14 cellular contexts compared by ENCODE assay signal in genomic region chr17:948284-948852, GRCh38. TPM values are rescaled to one million over a fixed set of nuclear protein-coding genes. Genes with fewer than 3 reads are reported as not detected.
DNase-seq lines count a peak whose midpoint lies in the region; ATAC-seq and TF ChIP-seq lines count a peak whose summit lies in the region.
"Had no signal": no experiment of that assay in that cellular context is flagged by ENCODE, and none has a peak within 500 bp of the region (broad histone marks: within the 10 kb centered on the region; RNA-seq: fewer than 3 reads in every experiment).

No MANE protein-coding gene starts in this region.

- H3K9me3 ChIP-seq in HEK293 (ENCODE audit: control insufficient read depth, insufficient read depth, low read depth, low read length): no peaks in the 10 kb centered on the region
- H3K9me3 ChIP-seq: mucosa of descending colon had no signal

- ATAC-seq in omental fat pad (ENCODE audit: low FRiP score): no peak
- no peak for ATAC-seq in activated CD8-positive, alpha-beta T cell treated with anti-CD3 and anti-CD28 coated beads for 36 hours
- ATAC-seq in activated T-cell treated with anti-CD3 and anti-CD28 coated beads, Interleukin-2, amount 50 U/mL, for 4 hours: no peak
- ATAC-seq: mucosa of descending colon; stimulated activated memory B cell treated with anti-CD40 and anti-IgM and Interleukin-4, amounts not matched to agents 10 μg/mL and 1 μg/mL and 100 μg/mL, for 72 hours had no signal

- H3K4me3 ChIP-seq in HEK293 (ENCODE audit: low read depth, low read length): no peak overlapping the region
- no peak overlapping the region for H3K4me3 ChIP-seq in mesendoderm (ENCODE audit: low read length)
- H3K4me3 ChIP-seq: mucosa of descending colon had no signal

- H2BK15ac ChIP-seq in mesendoderm (replicated peaks; ENCODE audit: low read depth): no peak overlapping the region

- H3K4me3 Mint-ChIP-seq in activated CD8-positive, alpha-beta T cell treated with anti-CD3 and anti-CD28 coated beads for 36 hours: no peak overlapping the region
- no peak overlapping the region for H3K4me3 Mint-ChIP-seq in activated T-cell treated with anti-CD3 and anti-CD28 coated beads, Interleukin-2, amount 50 U/mL, for 4 hours
- H3K4me3 Mint-ChIP-seq: activated CD4-positive, alpha-beta memory T cell treated with anti-CD3 and anti-CD28 coated beads, Interleukin-2, amount 10 ng/mL, durations not matched to agents 7 days and 5 days; stimulated activated memory B cell treated with anti-CD40 and anti-IgM and Interleukin-4, amounts not matched to agents 10 μg/mL and 1 μg/mL and 100 μg/mL, for 72 hours had no signal

- H3K9me3 Mint-ChIP-seq in activated CD8-positive, alpha-beta T cell treated with anti-CD3 and anti-CD28 coated beads for 36 hours: no peaks in the 10 kb centered on the region
- no peaks in the 10 kb centered on the region for H3K9me3 Mint-ChIP-seq in activated T-cell treated with anti-CD3 and anti-CD28 coated beads, Interleukin-2, amount 50 U/mL, for 4 hours
- H3K9me3 Mint-ChIP-seq: activated CD4-positive, alpha-beta memory T cell treated with anti-CD3 and anti-CD28 coated beads, Interleukin-2, amount 10 ng/mL, durations not matched to agents 7 days and 5 days; stimulated activated memory B cell treated with anti-CD40 and anti-IgM and Interleukin-4, amounts not matched to agents 10 μg/mL and 1 μg/mL and 100 μg/mL, for 72 hours had no signal

- no peak overlapping the region for H3K27ac Mint-ChIP-seq in activated CD8-positive, alpha-beta T cell treated with anti-CD3 and anti-CD28 coated beads for 36 hours
- H3K27ac Mint-ChIP-seq: activated CD4-positive, alpha-beta memory T cell treated with anti-CD3 and anti-CD28 coated beads, Interleukin-2, amount 10 ng/mL, durations not matched to agents 7 days and 5 days; stimulated activated memory B cell treated with anti-CD40 and anti-IgM and Interleukin-4, amounts not matched to agents 10 μg/mL and 1 μg/mL and 100 μg/mL, for 72 hours had no signal

- POLR2A ChIA-PET in HEK293 (lab: Yijun Ruan, JAX): interaction anchor here (0.6 to 2.3 kb wide), 3 partner anchors 20 to 49 kb away, joined by 3 to 6 read pairs (median 3); no protein-coding TSS in a partner anchor
- POLR2A ChIA-PET in activated CD8-positive, alpha-beta T cell treated with anti-CD3 and anti-CD28 coated beads for 36 hours (lab: Charles Lee): no interaction called here

- H3K79me2 ChIP-seq in mesendoderm (ENCODE audit: control insufficient read depth, insufficient read depth, low read length): peaks cover 49% of the 10 kb centered on the region

- no peak for TF ChIP-seq CTCF in AG09319 (IDR thresholded peaks at IDR 0.05; ENCODE audit: low read depth, low read length)
- no peak for TF ChIP-seq CTCF in HEK293 (tag by site-specific recombination; IDR thresholded peaks at IDR 0.05)
- TF ChIP-seq CTCF in omental fat pad (IDR thresholded peaks at IDR 0.05): no peak
- TF ChIP-seq CTCF in activated CD8-positive, alpha-beta T cell treated with anti-CD3 and anti-CD28 coated beads for 36 hours (IDR thresholded peaks at IDR 0.05): no peak

- DNase-seq in AG09319 (ENCODE audit: extremely low read depth, low read depth) (peak; percentile 18), epidermal melanocyte (ENCODE audit: insufficient read length, low spot score) (peak; percentile 57), mesendoderm (peak; percentile 71), omental fat pad (ENCODE audit: low spot score) (no peak)
- DNase-seq in activated CD8-positive, alpha-beta T cell treated with anti-CD3 and anti-CD28 coated beads for 36 hours: no peak
- DNase-seq in activated T-cell treated with anti-CD3 and anti-CD28 coated beads, Interleukin-2, amount 50 U/mL, for 4 hours: no peak
- no peak for DNase-seq in activated effector memory CD4-positive, alpha-beta T cell treated with anti-CD3 and anti-CD28 coated beads, Interleukin-2, amount 50 U/mL, for 16 hours
- DNase-seq: activated CD4-positive, alpha-beta memory T cell treated with anti-CD3 and anti-CD28 coated beads, Interleukin-2, amount 10 ng/mL, durations not matched to agents 7 days and 5 days; activated effector memory CD4-positive, alpha-beta T cell treated with Interleukin-2 at 50 U/mL for 16 hours; GF-D8; mucosa of descending colon; stimulated activated CD4-positive, alpha-beta T cell treated with anti-CD3 and anti-CD28 coated beads, Interleukin-4, amount 100 ng/mL, for 24 hours had no signal

- no peak overlapping the region for H4K5ac ChIP-seq in mesendoderm (ENCODE audit: low read length)

- no peaks in the 10 kb centered on the region for H3K4me1 Mint-ChIP-seq in activated CD8-positive, alpha-beta T cell treated with anti-CD3 and anti-CD28 coated beads for 36 hours (ENCODE audit: low read depth)
- no peaks in the 10 kb centered on the region for H3K4me1 Mint-ChIP-seq in activated T-cell treated with anti-CD3 and anti-CD28 coated beads, Interleukin-2, amount 50 U/mL, for 4 hours (ENCODE audit: low read depth)
- H3K4me1 Mint-ChIP-seq: stimulated activated memory B cell treated with anti-CD40 and anti-IgM and Interleukin-4, amounts not matched to agents 10 μg/mL and 1 μg/mL and 100 μg/mL, for 72 hours had no signal

- no peak overlapping the region for H2AK5ac ChIP-seq in mesendoderm (ENCODE audit: low read length)

- no peaks in the 10 kb centered on the region for H3K36me3 Mint-ChIP-seq in activated CD8-positive, alpha-beta T cell treated with anti-CD3 and anti-CD28 coated beads for 36 hours (ENCODE audit: low read depth)
- no peaks in the 10 kb centered on the region for H3K36me3 Mint-ChIP-seq in activated T-cell treated with anti-CD3 and anti-CD28 coated beads, Interleukin-2, amount 50 U/mL, for 4 hours (ENCODE audit: insufficient read depth)
- H3K36me3 Mint-ChIP-seq: stimulated activated memory B cell treated with anti-CD40 and anti-IgM and Interleukin-4, amounts not matched to agents 10 μg/mL and 1 μg/mL and 100 μg/mL, for 72 hours had no signal

- no peak overlapping the region for H2BK120ac ChIP-seq in mesendoderm (ENCODE audit: low read depth, low read length)

- no peak overlapping the region for H3K23ac ChIP-seq in mesendoderm (ENCODE audit: low read length)

- H3K9ac ChIP-seq in mesendoderm (ENCODE audit: low read length): no peak overlapping the region

- H3K36me3 ChIP-seq in HEK293 (ENCODE audit: control insufficient read depth in 2 of 2, insufficient read depth in 1 of 2, low read length in 2 of 2) (no peaks in the 10 kb centered on the region), mesendoderm (ENCODE audit: control insufficient read depth, insufficient read depth, low read length) (no peaks in the 10 kb centered on the region)

- peaks cover 7% of the 10 kb centered on the region for H3K79me1 ChIP-seq in mesendoderm (ENCODE audit: low read length)

- no peak overlapping the region for H4K8ac ChIP-seq in mesendoderm (ENCODE audit: low read depth, low read length)

- H3K18ac ChIP-seq in mesendoderm (ENCODE audit: low read length): peak overlapping the region; percentile 39

- H3K4ac ChIP-seq in mesendoderm (ENCODE audit: low read depth, low read length): no peak overlapping the region

- CTCF ChIA-PET in HEK293 (lab: Yijun Ruan, JAX): no interaction called here
- CTCF ChIA-PET in activated CD8-positive, alpha-beta T cell treated with anti-CD3 and anti-CD28 coated beads for 36 hours (lab: Charles Lee): no interaction called here

- H3K27ac ChIP-seq in HEK293 (ENCODE audit: extremely low read depth, low read depth, low read length) (peak overlapping the region; percentile 41; the same call in 1 of the 2 replicates), mesendoderm (ENCODE audit: low read depth, low read length) (peak overlapping the region; percentile 28)

- no peak overlapping the region for H3K4me2 ChIP-seq in mesendoderm (ENCODE audit: low read length)

- H3K27me3 Mint-ChIP-seq in activated CD8-positive, alpha-beta T cell treated with anti-CD3 and anti-CD28 coated beads for 36 hours: peaks cover 11% of the 10 kb centered on the region
- H3K27me3 Mint-ChIP-seq in activated T-cell treated with anti-CD3 and anti-CD28 coated beads, Interleukin-2, amount 50 U/mL, for 4 hours (ENCODE audit: low read depth): peaks cover 18% of the 10 kb centered on the region

- no peak overlapping the region for H3K56ac ChIP-seq in mesendoderm (ENCODE audit: low read length)

- no CpG with 5 or more reads among the region's 25 CpGs for WGBS in mesendoderm (ENCODE audit: extremely low coverage, insufficient coverage, low lambda C conversion rate)

- no peaks in the 10 kb centered on the region for H3K27me3 ChIP-seq in mesendoderm (ENCODE audit: insufficient read depth, low read length, poor library complexity)

- H3K4me1 ChIP-seq in HEK293 (ENCODE audit: control insufficient read depth, insufficient read depth, low read length) (peaks cover 9% of the 10 kb centered on the region; the same call in 1 of the 2 replicates), mesendoderm (ENCODE audit: control insufficient read depth, low read depth, low read length) (peaks cover 13% of the 10 kb centered on the region)

- intact Hi-C loops in activated CD8-positive, alpha-beta T cell treated with anti-CD3 and anti-CD28 coated beads for 36 hours (cut with micrococcal nuclease): no loop called here

- no peak overlapping the region for H2BK5ac ChIP-seq in mesendoderm (ENCODE audit: low read length)

TF ChIP-seq in HEK293, 187 proteins besides CTCF, POLR2A, EP300 and RAD21 (continues in another document):
- TF ChIP-seq SP7 (tag by site-specific recombination; IDR thresholded peaks at IDR 0.05) (0 out of 2 replicates have a peak, but pooled peaks have one; percentile 20), ZNF555 (tag by site-specific recombination; conservative IDR thresholded peaks at IDR 0.05) (no peak), ZNF394 (tag by site-specific recombination; IDR thresholded peaks at IDR 0.05; ENCODE audit: borderline replicate concordance) (no peak)

RNA-seq across cellular contexts. Expression of gene NXN, which starts 31.2 kb away (rescaled TPM):
- polyA plus RNA-seq in mesendoderm (2013, experiment 1 of 2): 125 TPM
- 122 TPM for polyA plus RNA-seq in mesendoderm (2013, experiment 2 of 2)
- 10 to 100 TPM in 3 of 4 donors, 1 to 10 TPM in 1; 6.8 to 16.6 (median 11.1) TPM for total RNA-seq in omental fat pad
- total RNA-seq in activated CD8-positive, alpha-beta T cell treated with anti-CD3 and anti-CD28 coated beads for 36 hours: 1 to 10 TPM; 1.2 to 1.4 TPM
- under 1 TPM; 0.18 to 0.49 (median 0.18) TPM for total RNA-seq in activated T-cell treated with anti-CD3 and anti-CD28 coated beads, Interleukin-2, amount 50 U/mL, for 4 hours

RNA-seq across cellular contexts. Expression of gene TIMM22, which starts 48.6 kb away (rescaled TPM):
- 16.4 TPM for polyA plus RNA-seq in mesendoderm (2013, experiment 1 of 2)
- polyA plus RNA-seq in mesendoderm (2013, experiment 2 of 2): 16.9 TPM
- 10 to 100 TPM; 10.9 to 18.3 (median 13.4) TPM for total RNA-seq in omental fat pad
- total RNA-seq in activated CD8-positive, alpha-beta T cell treated with anti-CD3 and anti-CD28 coated beads for 36 hours: 10 to 100 TPM in 1 of 2 experiments, 1 to 10 TPM in 1; 8.8 to 10.2 TPM
- total RNA-seq in activated T-cell treated with anti-CD3 and anti-CD28 coated beads, Interleukin-2, amount 50 U/mL, for 4 hours: 10 to 100 TPM; 21.6 to 22.5 (median 22.1) TPM

Comparison
In these comparisons a context has a peak if more than half of its experiments do, and no peak if none do; other contexts are left out.
1. DNase-seq: peak in AG09319 (single experiment), epidermal melanocyte (single experiment) and mesendoderm (single experiment); none in omental fat pad (single experiment), activated CD8-positive, alpha-beta T cell treated with anti-CD3 and anti-CD28 coated beads for 36 hours (single experiment), activated T-cell treated with anti-CD3 and anti-CD28 coated beads, Interleukin-2, amount 50 U/mL, for 4 hours (single experiment) and activated effector memory CD4-positive, alpha-beta T cell treated with anti-CD3 and anti-CD28 coated beads, Interleukin-2, amount 50 U/mL, for 16 hours (single experiment).